Comparison of ENCODE assay signal across 1 cellular context in the genomic region with DNA sequence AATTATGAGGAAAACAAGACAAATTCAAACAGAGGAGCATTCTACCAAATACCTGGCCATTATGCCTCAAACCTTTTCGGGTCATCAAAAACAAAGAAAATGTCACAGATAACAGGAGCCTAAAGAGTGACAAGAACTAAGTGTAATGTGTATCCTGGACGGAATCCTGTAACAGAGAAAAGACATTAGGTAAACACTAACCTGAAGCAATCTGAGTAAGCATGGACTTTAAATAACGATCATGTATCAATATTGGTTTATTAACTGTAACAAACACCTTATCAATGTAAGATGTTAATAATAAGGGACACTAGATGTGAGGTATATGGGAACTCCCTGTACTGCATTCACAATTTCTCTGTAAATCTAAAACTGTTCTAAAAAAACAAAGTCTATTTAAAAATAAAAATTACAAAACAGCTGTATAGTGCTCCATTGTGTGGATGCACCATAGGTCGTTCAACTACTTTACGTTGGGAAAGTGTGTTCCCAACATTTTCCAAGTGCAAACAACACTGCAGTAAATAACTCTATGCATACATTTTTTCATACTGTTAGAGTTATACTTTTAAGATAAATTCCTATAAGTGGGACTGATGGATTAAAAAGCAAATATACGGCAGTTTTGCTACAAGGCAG.
TF ChIP-seq lines count a peak whose summit lies in the region.

No MANE protein-coding gene starts in this region.

TF ChIP-seq in HepG2, 621 proteins besides CTCF, POLR2A, EP300 and RAD21 (continued from another document and continues in another):
- TF ChIP-seq, protein P1, sequence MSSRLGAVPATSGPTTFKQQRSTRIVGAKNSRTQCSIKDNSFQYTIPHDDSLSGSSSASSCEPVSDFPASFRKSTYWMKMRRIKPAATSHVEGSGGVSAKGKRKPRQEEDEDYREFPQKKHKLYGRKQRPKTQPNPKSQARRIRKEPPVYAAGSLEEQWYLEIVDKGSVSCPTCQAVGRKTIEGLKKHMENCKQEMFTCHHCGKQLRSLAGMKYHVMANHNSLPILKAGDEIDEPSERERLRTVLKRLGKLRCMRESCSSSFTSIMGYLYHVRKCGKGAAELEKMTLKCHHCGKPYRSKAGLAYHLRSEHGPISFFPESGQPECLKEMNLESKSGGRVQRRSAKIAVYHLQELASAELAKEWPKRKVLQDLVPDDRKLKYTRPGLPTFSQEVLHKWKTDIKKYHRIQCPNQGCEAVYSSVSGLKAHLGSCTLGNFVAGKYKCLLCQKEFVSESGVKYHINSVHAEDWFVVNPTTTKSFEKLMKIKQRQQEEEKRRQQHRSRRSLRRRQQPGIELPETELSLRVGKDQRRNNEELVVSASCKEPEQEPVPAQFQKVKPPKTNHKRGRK (CRISPR knock-in tag; IDR thresholded peaks at IDR 0.05), result no peak
- TF ChIP-seq POLR2AphosphoS5 (IDR thresholded peaks at IDR 0.05; ENCODE audit: low read depth, low read length) (no peak), HOXA7 (CRISPR knock-in tag; IDR thresholded peaks at IDR 0.05) (no peak), ZSCAN30 (CRISPR knock-in tag; IDR thresholded peaks at IDR 0.05) (no peak), ZNF337 (CRISPR knock-in tag; IDR thresholded peaks at IDR 0.05; ENCODE audit: borderline replicate concordance, low read depth) (no peak), HMG20A (CRISPR knock-in tag; IDR thresholded peaks at IDR 0.05; ENCODE audit: borderline replicate concordance) (no peak; the same call in 1 of the 2 replicates), SMAD9 (CRISPR knock-in tag; IDR thresholded peaks at IDR 0.05) (no peak), RBFOX2 (IDR thresholded peaks at IDR 0.05; ENCODE audit: low read depth, low read length) (no peak), ELF1 (CRISPR knock-in tag; IDR thresholded peaks at IDR 0.05) (no peak), NR1H2 (CRISPR knock-in tag; IDR thresholded peaks at IDR 0.05; ENCODE audit: borderline replicate concordance, low read depth) (no peak), SUZ12 (IDR thresholded peaks at IDR 0.05; ENCODE audit: low read depth, low read length) (no peak), FOXM1 (CRISPR knock-in tag; IDR thresholded peaks at IDR 0.05) (no peak), JUNB (CRISPR knock-in tag; IDR thresholded peaks at IDR 0.05; ENCODE audit: borderline replicate concordance) (no peak), ZNF432 (CRISPR knock-in tag; IDR thresholded peaks at IDR 0.05; ENCODE audit: borderline replicate concordance) (no peak), ZNF329 (CRISPR knock-in tag; IDR thresholded peaks at IDR 0.05; ENCODE audit: low read depth) (no peak), KLF13 (CRISPR knock-in tag; IDR thresholded peaks at IDR 0.05) (no peak), DNMT3B (CRISPR knock-in tag; conservative IDR thresholded peaks at IDR 0.05) (no peak), MEIS2 (CRISPR knock-in tag; IDR thresholded peaks at IDR 0.05) (no peak), SIX1 (CRISPR knock-in tag; IDR thresholded peaks at IDR 0.05; ENCODE audit: borderline replicate concordance) (peak; percentile 63; the same call in 1 of the 2 replicates), NFKB2 (CRISPR knock-in tag; IDR thresholded peaks at IDR 0.05; ENCODE audit: borderline replicate concordance) (no peak), ZFP37 (CRISPR knock-in tag; IDR thresholded peaks at IDR 0.05; ENCODE audit: borderline replicate concordance) (no peak), ADNP (CRISPR knock-in tag; IDR thresholded peaks at IDR 0.05) (no peak), ZNF572 (CRISPR knock-in tag; IDR thresholded peaks at IDR 0.05) (no peak), ZSCAN21 (CRISPR knock-in tag; IDR thresholded peaks at IDR 0.05; ENCODE audit: borderline replicate concordance) (no peak), ZNF552 (CRISPR knock-in tag; IDR thresholded peaks at IDR 0.05; ENCODE audit: borderline replicate concordance) (no peak), KLF12 (CRISPR knock-in tag; IDR thresholded peaks at IDR 0.05; ENCODE audit: borderline replicate concordance) (no peak), SALL1 (CRISPR knock-in tag; IDR thresholded peaks at IDR 0.05) (no peak), PHF20 (CRISPR knock-in tag; IDR thresholded peaks at IDR 0.05) (no peak), ONECUT2 (CRISPR knock-in tag; IDR thresholded peaks at IDR 0.05) (no peak), CHCHD3 (CRISPR knock-in tag; IDR thresholded peaks at IDR 0.05) (no peak), ZFP36L2 (CRISPR knock-in tag; IDR thresholded peaks at IDR 0.05) (no peak), ZMYM2 (CRISPR knock-in tag; IDR thresholded peaks at IDR 0.05) (no peak), KMT2B (CRISPR knock-in tag; IDR thresholded peaks at IDR 0.05) (no peak), AGO1 (IDR thresholded peaks at IDR 0.05; ENCODE audit: low read depth, low read length, poor library complexity, severe bottlenecking) (no peak), TCF12 (IDR thresholded peaks at IDR 0.05) (no peak), TCF12 (CRISPR knock-in tag; IDR thresholded peaks at IDR 0.05) (no peak)
- TF ChIP-seq, protein P2, sequence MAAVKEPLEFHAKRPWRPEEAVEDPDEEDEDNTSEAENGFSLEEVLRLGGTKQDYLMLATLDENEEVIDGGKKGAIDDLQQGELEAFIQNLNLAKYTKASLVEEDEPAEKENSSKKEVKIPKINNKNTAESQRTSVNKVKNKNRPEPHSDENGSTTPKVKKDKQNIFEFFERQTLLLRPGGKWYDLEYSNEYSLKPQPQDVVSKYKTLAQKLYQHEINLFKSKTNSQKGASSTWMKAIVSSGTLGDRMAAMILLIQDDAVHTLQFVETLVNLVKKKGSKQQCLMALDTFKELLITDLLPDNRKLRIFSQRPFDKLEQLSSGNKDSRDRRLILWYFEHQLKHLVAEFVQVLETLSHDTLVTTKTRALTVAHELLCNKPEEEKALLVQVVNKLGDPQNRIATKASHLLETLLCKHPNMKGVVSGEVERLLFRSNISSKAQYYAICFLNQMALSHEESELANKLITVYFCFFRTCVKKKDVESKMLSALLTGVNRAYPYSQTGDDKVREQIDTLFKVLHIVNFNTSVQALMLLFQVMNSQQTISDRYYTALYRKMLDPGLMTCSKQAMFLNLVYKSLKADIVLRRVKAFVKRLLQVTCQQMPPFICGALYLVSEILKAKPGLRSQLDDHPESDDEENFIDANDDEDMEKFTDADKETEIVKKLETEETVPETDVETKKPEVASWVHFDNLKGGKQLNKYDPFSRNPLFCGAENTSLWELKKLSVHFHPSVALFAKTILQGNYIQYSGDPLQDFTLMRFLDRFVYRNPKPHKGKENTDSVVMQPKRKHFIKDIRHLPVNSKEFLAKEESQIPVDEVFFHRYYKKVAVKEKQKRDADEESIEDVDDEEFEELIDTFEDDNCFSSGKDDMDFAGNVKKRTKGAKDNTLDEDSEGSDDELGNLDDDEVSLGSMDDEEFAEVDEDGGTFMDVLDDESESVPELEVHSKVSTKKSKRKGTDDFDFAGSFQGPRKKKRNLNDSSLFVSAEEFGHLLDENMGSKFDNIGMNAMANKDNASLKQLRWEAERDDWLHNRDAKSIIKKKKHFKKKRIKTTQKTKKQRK (IDR thresholded peaks at IDR 0.05; ENCODE audit: low read length), result no peak
- TF ChIP-seq, protein P3, sequence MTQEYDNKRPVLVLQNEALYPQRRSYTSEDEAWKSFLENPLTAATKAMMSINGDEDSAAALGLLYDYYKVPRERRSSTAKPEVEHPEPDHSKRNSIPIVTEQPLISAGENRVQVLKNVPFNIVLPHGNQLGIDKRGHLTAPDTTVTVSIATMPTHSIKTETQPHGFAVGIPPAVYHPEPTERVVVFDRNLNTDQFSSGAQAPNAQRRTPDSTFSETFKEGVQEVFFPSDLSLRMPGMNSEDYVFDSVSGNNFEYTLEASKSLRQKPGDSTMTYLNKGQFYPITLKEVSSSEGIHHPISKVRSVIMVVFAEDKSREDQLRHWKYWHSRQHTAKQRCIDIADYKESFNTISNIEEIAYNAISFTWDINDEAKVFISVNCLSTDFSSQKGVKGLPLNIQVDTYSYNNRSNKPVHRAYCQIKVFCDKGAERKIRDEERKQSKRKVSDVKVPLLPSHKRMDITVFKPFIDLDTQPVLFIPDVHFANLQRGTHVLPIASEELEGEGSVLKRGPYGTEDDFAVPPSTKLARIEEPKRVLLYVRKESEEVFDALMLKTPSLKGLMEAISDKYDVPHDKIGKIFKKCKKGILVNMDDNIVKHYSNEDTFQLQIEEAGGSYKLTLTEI (CRISPR knock-in tag; conservative IDR thresholded peaks at IDR 0.05), result no peak
- TF ChIP-seq, protein P4, sequence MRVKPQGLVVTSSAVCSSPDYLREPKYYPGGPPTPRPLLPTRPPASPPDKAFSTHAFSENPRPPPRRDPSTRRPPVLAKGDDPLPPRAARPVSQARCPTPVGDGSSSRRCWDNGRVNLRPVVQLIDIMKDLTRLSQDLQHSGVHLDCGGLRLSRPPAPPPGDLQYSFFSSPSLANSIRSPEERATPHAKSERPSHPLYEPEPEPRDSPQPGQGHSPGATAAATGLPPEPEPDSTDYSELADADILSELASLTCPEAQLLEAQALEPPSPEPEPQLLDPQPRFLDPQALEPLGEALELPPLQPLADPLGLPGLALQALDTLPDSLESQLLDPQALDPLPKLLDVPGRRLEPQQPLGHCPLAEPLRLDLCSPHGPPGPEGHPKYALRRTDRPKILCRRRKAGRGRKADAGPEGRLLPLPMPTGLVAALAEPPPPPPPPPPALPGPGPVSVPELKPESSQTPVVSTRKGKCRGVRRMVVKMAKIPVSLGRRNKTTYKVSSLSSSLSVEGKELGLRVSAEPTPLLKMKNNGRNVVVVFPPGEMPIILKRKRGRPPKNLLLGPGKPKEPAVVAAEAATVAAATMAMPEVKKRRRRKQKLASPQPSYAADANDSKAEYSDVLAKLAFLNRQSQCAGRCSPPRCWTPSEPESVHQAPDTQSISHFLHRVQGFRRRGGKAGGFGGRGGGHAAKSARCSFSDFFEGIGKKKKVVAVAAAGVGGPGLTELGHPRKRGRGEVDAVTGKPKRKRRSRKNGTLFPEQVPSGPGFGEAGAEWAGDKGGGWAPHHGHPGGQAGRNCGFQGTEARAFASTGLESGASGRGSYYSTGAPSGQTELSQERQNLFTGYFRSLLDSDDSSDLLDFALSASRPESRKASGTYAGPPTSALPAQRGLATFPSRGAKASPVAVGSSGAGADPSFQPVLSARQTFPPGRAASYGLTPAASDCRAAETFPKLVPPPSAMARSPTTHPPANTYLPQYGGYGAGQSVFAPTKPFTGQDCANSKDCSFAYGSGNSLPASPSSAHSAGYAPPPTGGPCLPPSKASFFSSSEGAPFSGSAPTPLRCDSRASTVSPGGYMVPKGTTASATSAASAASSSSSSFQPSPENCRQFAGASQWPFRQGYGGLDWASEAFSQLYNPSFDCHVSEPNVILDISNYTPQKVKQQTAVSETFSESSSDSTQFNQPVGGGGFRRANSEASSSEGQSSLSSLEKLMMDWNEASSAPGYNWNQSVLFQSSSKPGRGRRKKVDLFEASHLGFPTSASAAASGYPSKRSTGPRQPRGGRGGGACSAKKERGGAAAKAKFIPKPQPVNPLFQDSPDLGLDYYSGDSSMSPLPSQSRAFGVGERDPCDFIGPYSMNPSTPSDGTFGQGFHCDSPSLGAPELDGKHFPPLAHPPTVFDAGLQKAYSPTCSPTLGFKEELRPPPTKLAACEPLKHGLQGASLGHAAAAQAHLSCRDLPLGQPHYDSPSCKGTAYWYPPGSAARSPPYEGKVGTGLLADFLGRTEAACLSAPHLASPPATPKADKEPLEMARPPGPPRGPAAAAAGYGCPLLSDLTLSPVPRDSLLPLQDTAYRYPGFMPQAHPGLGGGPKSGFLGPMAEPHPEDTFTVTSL (CRISPR knock-in tag; IDR thresholded peaks at IDR 0.05; ENCODE audit: borderline replicate concordance), result peak; percentile 48; the same call in 1 of the 2 replicates
- TF ChIP-seq, protein P5, sequence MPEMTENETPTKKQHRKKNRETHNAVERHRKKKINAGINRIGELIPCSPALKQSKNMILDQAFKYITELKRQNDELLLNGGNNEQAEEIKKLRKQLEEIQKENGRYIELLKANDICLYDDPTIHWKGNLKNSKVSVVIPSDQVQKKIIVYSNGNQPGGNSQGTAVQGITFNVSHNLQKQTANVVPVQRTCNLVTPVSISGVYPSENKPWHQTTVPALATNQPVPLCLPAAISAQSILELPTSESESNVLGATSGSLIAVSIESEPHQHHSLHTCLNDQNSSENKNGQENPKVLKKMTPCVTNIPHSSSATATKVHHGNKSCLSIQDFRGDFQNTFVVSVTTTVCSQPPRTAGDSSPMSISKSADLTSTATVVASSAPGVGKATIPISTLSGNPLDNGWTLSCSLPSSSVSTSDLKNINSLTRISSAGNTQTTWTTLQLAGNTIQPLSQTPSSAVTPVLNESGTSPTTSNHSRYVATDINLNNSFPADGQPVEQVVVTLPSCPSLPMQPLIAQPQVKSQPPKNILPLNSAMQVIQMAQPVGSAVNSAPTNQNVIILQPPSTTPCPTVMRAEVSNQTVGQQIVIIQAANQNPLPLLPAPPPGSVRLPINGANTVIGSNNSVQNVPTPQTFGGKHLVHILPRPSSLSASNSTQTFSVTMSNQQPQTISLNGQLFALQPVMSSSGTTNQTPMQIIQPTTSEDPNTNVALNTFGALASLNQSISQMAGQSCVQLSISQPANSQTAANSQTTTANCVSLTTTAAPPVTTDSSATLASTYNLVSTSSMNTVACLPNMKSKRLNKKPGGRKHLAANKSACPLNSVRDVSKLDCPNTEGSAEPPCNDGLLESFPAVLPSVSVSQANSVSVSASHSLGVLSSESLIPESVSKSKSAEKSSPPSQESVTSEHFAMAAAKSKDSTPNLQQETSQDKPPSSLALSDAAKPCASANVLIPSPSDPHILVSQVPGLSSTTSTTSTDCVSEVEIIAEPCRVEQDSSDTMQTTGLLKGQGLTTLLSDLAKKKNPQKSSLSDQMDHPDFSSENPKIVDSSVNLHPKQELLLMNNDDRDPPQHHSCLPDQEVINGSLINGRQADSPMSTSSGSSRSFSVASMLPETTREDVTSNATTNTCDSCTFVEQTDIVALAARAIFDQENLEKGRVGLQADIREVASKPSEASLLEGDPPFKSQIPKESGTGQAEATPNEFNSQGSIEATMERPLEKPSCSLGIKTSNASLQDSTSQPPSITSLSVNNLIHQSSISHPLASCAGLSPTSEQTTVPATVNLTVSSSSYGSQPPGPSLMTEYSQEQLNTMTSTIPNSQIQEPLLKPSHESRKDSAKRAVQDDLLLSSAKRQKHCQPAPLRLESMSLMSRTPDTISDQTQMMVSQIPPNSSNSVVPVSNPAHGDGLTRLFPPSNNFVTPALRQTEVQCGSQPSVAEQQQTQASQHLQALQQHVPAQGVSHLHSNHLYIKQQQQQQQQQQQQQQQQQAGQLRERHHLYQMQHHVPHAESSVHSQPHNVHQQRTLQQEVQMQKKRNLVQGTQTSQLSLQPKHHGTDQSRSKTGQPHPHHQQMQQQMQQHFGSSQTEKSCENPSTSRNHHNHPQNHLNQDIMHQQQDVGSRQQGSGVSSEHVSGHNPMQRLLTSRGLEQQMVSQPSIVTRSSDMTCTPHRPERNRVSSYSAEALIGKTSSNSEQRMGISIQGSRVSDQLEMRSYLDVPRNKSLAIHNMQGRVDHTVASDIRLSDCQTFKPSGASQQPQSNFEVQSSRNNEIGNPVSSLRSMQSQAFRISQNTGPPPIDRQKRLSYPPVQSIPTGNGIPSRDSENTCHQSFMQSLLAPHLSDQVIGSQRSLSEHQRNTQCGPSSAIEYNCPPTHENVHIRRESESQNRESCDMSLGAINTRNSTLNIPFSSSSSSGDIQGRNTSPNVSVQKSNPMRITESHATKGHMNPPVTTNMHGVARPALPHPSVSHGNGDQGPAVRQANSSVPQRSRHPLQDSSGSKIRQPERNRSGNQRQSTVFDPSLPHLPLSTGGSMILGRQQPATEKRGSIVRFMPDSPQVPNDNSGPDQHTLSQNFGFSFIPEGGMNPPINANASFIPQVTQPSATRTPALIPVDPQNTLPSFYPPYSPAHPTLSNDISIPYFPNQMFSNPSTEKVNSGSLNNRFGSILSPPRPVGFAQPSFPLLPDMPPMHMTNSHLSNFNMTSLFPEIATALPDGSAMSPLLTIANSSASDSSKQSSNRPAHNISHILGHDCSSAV (CRISPR knock-in tag; IDR thresholded peaks at IDR 0.05; ENCODE audit: borderline replicate concordance), result no peak
